In genomic region chr3:50172615-50173220, GRCh38 we compare ENCODE assay signal across 31 cellular contexts. TPM values are rescaled to one million over a fixed set of nuclear protein-coding genes. Genes with fewer than 3 reads are reported as not detected.
DNase-seq lines count a peak whose midpoint lies in the region; ATAC-seq and TF ChIP-seq lines count a peak whose summit lies in the region.
"Had no signal": no experiment of that assay in that cellular context is flagged by ENCODE, and none has a peak within 500 bp of the region (broad histone marks: within the 10 kb centered on the region; RNA-seq: fewer than 3 reads in every experiment).

No MANE protein-coding gene starts in this region.

- no TSS peak for BruUV-seq in MCF 10A (replicated peaks; lab: Mats Ljungman, UMichigan)

- H3K4me3 ChIP-seq in breast epithelium, result no peak overlapping the region
- H3K4me3 ChIP-seq in mucosa of rectum (ENCODE audit: low read length in 2 of 2), result no peak overlapping the region
- H3K4me3 ChIP-seq in vagina, result no peak overlapping the region
- H3K4me3 ChIP-seq: dorsolateral prefrontal cortex, thoracic aorta, uterus had no signal

- TF ChIP-seq CTCF in MCF 10A (IDR thresholded peaks at IDR 0.05; ENCODE audit: unreplicated experiment), result no peak
- no peak for TF ChIP-seq CTCF in breast epithelium (IDR thresholded peaks at IDR 0.05)
- TF ChIP-seq CTCF in vagina (IDR thresholded peaks at IDR 0.05), result no peak

- H3K9me3 ChIP-seq in breast epithelium (no peaks in the 10 kb centered on the region), mucosa of rectum (ENCODE audit: control insufficient read depth in 2 of 2, low read length in 2 of 2) (no peaks in the 10 kb centered on the region), vagina (no peaks in the 10 kb centered on the region)
- H3K9me3 ChIP-seq: thoracic aorta, uterus had no signal

- POLR2A ChIA-PET in MCF 10A (lab: Yijun Ruan, JAX), result interaction anchor here (0.9 to 1.1 kb wide), 3 partner anchors 9 to 50 kb away, joined by 3 read pairs; no protein-coding TSS in a partner anchor

- DNase-seq in MCF 10A (ENCODE audit: unreplicated experiment) (no peak), breast epithelium (ENCODE audit: low spot score in 2 of 2) (no peak), vagina (ENCODE audit: extremely low spot score in 2 of 2) (no peak), RPMI8226 (no peak)
- DNase-seq in natural killer cell treated with Interleukin-12 subunit alpha and Interleukin-12 subunit beta and Interleukin-15 and Interleukin-18, amount 100 ng/mL, for 72 hours (ENCODE audit: low spot score), result no peak
- DNase-seq: activated CD4-positive, alpha-beta T cell treated with anti-CD3 and anti-CD28 coated beads, Interleukin-2, amount 10 ng/mL, durations not matched to agents 24 days and 14 days; activated naive CD4-positive, alpha-beta T cell; activated T-cell treated with anti-CD3 and anti-CD28 coated beads, Interleukin-2, amount 50 U/mL, for 4 hours; AML-193; CD8-positive, alpha-beta T cell; cerebellar nuclear complex; dorsolateral prefrontal cortex; glutamatergic neuron; NCI-H1105; NCI-H1930; NCI-H2227 treated with DMSO at 0.1 percent for 48 hours; NCI-H748 treated with DMSO at 0.1 percent for 48 hours; posterior cingulate gyrus; stimulated activated naive CD8-positive, alpha-beta T cell treated with anti-CD3 and anti-CD28 coated beads, Interleukin-15, Interleukin-2, amounts not matched to agents 100 U/mL and 50 U/mL, for 24 hours; T1000; uterus; WERI-Rb-1 had no signal

- peaks cover 23% of the 10 kb centered on the region for H3K4me1 Mint-ChIP-seq in MCF 10A (ENCODE audit: insufficient read depth, unreplicated experiment)
- peaks cover 2 to 4% of the 10 kb centered on the region in 2 donors for H3K4me1 Mint-ChIP-seq in natural killer cell treated with Interleukin-12 subunit alpha and Interleukin-12 subunit beta and Interleukin-15 and Interleukin-18, amount 100 ng/mL, for 72 hours (ENCODE audit: low read depth in 2 of 2)

- peak overlapping the region; percentile 46 for H3K27ac Mint-ChIP-seq in MCF 10A (ENCODE audit: low read depth, unreplicated experiment)
- no peak overlapping the region for H3K27ac Mint-ChIP-seq in natural killer cell treated with Interleukin-12 subunit alpha and Interleukin-12 subunit beta and Interleukin-15 and Interleukin-18, amount 100 ng/mL, for 72 hours
- H3K27ac Mint-ChIP-seq: activated CD4-positive, alpha-beta T cell treated with anti-CD3 and anti-CD28 coated beads, Interleukin-2, amount 10 ng/mL, durations not matched to agents 24 days and 14 days; CD8-positive, alpha-beta T cell had no signal

- H3K4me1 ChIP-seq in breast epithelium (peaks cover 0 to 9% of the 10 kb centered on the region in 2 donors), mucosa of rectum (ENCODE audit: control insufficient read depth in 2 of 2, insufficient read depth in 2 of 2, low read length in 2 of 2) (peaks cover 24 to 37% of the 10 kb centered on the region in 2 donors), vagina (peaks cover 51% of the 10 kb centered on the region)

- CTCF ChIA-PET in MCF 10A (lab: Yijun Ruan, JAX), result interaction anchor here (0.6 to 2.2 kb wide), 8 partner anchors 16 to 74 kb away, joined by 3 to 11 read pairs (median 4); no protein-coding TSS in a partner anchor

- no peak overlapping the region for H3K4me3 Mint-ChIP-seq in MCF 10A (ENCODE audit: unreplicated experiment)
- no peak overlapping the region for H3K4me3 Mint-ChIP-seq in natural killer cell treated with Interleukin-12 subunit alpha and Interleukin-12 subunit beta and Interleukin-15 and Interleukin-18, amount 100 ng/mL, for 72 hours
- H3K4me3 Mint-ChIP-seq: activated CD4-positive, alpha-beta T cell treated with anti-CD3 and anti-CD28 coated beads, Interleukin-2, amount 10 ng/mL, durations not matched to agents 24 days and 14 days; activated T-cell treated with anti-CD3 and anti-CD28 coated beads, Interleukin-2, amount 50 U/mL, for 4 hours; CD8-positive, alpha-beta T cell; neural crest cell had no signal

- ATAC-seq in esophagus mucosa (peak; percentile 72), GM19351 (IDR thresholded peaks at IDR 0.05; ENCODE audit: unreplicated experiment) (no peak)
- ATAC-seq in natural killer cell treated with Interleukin-12 subunit alpha and Interleukin-12 subunit beta and Interleukin-15 and Interleukin-18, amount 100 ng/mL, for 72 hours, result no peak
- ATAC-seq: activated T-cell treated with anti-CD3 and anti-CD28 coated beads, Interleukin-2, amount 50 U/mL, for 4 hours; CD8-positive, alpha-beta T cell; sciatic nerve; stimulated activated naive CD8-positive, alpha-beta T cell treated with anti-CD3 and anti-CD28 coated beads, Interleukin-15, Interleukin-2, amounts not matched to agents 100 U/mL and 50 U/mL, for 24 hours had no signal

- peaks cover 27% of the 10 kb centered on the region for H3K36me3 Mint-ChIP-seq in MCF 10A (ENCODE audit: insufficient read depth, unreplicated experiment)
- H3K36me3 Mint-ChIP-seq in natural killer cell treated with Interleukin-12 subunit alpha and Interleukin-12 subunit beta and Interleukin-15 and Interleukin-18, amount 100 ng/mL, for 72 hours, result no peaks in the 10 kb centered on the region
- H3K36me3 Mint-ChIP-seq: CD8-positive, alpha-beta T cell had no signal

- H3K36me3 ChIP-seq in breast epithelium, result no peaks in the 10 kb centered on the region
- H3K36me3 ChIP-seq in mucosa of rectum (ENCODE audit: control insufficient read depth in 2 of 2, insufficient read depth in 2 of 2, low read length in 2 of 2), result peaks cover 0 to 10% of the 10 kb centered on the region in 2 donors
- H3K36me3 ChIP-seq in vagina, result peaks cover 0 to 24% of the 10 kb centered on the region in 2 donors
- H3K36me3 ChIP-seq: uterus had no signal

- TF ChIP-seq POLR2A in breast epithelium (IDR thresholded peaks at IDR 0.05), result no peak
- no peak for TF ChIP-seq POLR2A in vagina (IDR thresholded peaks at IDR 0.05)

- H3K9me3 Mint-ChIP-seq in MCF 10A (ENCODE audit: unreplicated experiment), result no peaks in the 10 kb centered on the region
- no peaks in the 10 kb centered on the region for H3K9me3 Mint-ChIP-seq in natural killer cell treated with Interleukin-12 subunit alpha and Interleukin-12 subunit beta and Interleukin-15 and Interleukin-18, amount 100 ng/mL, for 72 hours
- H3K9me3 Mint-ChIP-seq: activated CD4-positive, alpha-beta T cell treated with anti-CD3 and anti-CD28 coated beads, Interleukin-2, amount 10 ng/mL, durations not matched to agents 24 days and 14 days; activated T-cell treated with anti-CD3 and anti-CD28 coated beads, Interleukin-2, amount 50 U/mL, for 4 hours; CD8-positive, alpha-beta T cell; neural crest cell had no signal

- H3K27ac ChIP-seq in breast epithelium (peak overlapping the region in 1 of 2 donors; percentile 17), mucosa of rectum (ENCODE audit: low read depth in 2 of 2, low read length in 2 of 2) (peak overlapping the region; percentile 57 to 58), vagina (peak overlapping the region; percentile 86)
- H3K27ac ChIP-seq: thoracic aorta, WERI-Rb-1 had no signal

- intact Hi-C loops in MCF 10A (cut with micrococcal nuclease) (no loop called here), breast epithelium (cut with DNase I; ENCODE audit: low total_unique reads) (no loop called here), vagina (cut with DNase I) (no loop called here)

- H3K9ac ChIP-seq in mucosa of rectum (ENCODE audit: low read depth in 1 of 2, low read length in 2 of 2), result peak overlapping the region in 1 of 2 donors; percentile 5

- H3K27me3 Mint-ChIP-seq in MCF 10A (ENCODE audit: insufficient read depth, unreplicated experiment), result no peaks in the 10 kb centered on the region
- H3K27me3 Mint-ChIP-seq in natural killer cell treated with Interleukin-12 subunit alpha and Interleukin-12 subunit beta and Interleukin-15 and Interleukin-18, amount 100 ng/mL, for 72 hours, result no peaks in the 10 kb centered on the region
- H3K27me3 Mint-ChIP-seq: activated CD4-positive, alpha-beta T cell treated with anti-CD3 and anti-CD28 coated beads, Interleukin-2, amount 10 ng/mL, durations not matched to agents 24 days and 14 days had no signal

- H3K27me3 ChIP-seq in breast epithelium (no peaks in the 10 kb centered on the region), mucosa of rectum (ENCODE audit: control insufficient read depth in 2 of 2, insufficient read depth in 2 of 2, low read length in 2 of 2) (no peaks in the 10 kb centered on the region), vagina (no peaks in the 10 kb centered on the region)
- H3K27me3 ChIP-seq: dorsolateral prefrontal cortex, uterus had no signal

RNA-seq across cellular contexts. Expression of gene SEMA3F, which starts 17.6 kb away (rescaled TPM):
- total RNA-seq in MCF 10A (2022) (34.6 and 51.5 TPM in 2 replicates), breast epithelium (10 to 100 TPM in 2 of 3 donors, 1 to 10 TPM in 1; 7.7 to 49.8 (median 26.9) TPM), esophagus mucosa (72.7 TPM), vagina (78.1 TPM)
- total RNA-seq in natural killer cell treated with Interleukin-12 subunit alpha and Interleukin-12 subunit beta and Interleukin-15 and Interleukin-18, amount 100 ng/mL, for 72 hours, result under 1 TPM; 0.12 to 0.81 TPM

RNA-seq across cellular contexts. Expression of gene GNAT1, which starts 18.7 kb away (rescaled TPM):
- total RNA-seq in MCF 10A (2022), result 0.49 TPM in 1 of 2 replicates, not detected in the other
- total RNA-seq in breast epithelium, result not detected
- total RNA-seq in esophagus mucosa, result 0.08 TPM
- not detected for total RNA-seq in vagina
- not detected for total RNA-seq in natural killer cell treated with Interleukin-12 subunit alpha and Interleukin-12 subunit beta and Interleukin-15 and Interleukin-18, amount 100 ng/mL, for 72 hours
- total RNA-seq: A172; activated CD4-positive, alpha-beta T cell treated with anti-CD3 and anti-CD28 coated beads, Interleukin-2, amount 10 ng/mL, durations not matched to agents 24 days and 14 days; activated T-cell treated with anti-CD3 and anti-CD28 coated beads, Interleukin-2, amount 50 U/mL, for 4 hours; lung microvascular endothelial cell; mucosa of gallbladder; neural crest cell; sciatic nerve; uterus had no signal

RNA-seq across cellular contexts. Expression of gene SLC38A3, which starts 32.4 kb away (rescaled TPM):
- total RNA-seq in MCF 10A (2022), result not detected in 2 replicates
- total RNA-seq in breast epithelium, result 1 to 10 TPM in 1 of 3 donors, under 1 TPM in 1, not detected in 1; 0.98 to 2.5 TPM
- total RNA-seq in esophagus mucosa, result 0.60 TPM
- total RNA-seq in vagina, result 2.0 TPM
- not detected for total RNA-seq in natural killer cell treated with Interleukin-12 subunit alpha and Interleukin-12 subunit beta and Interleukin-15 and Interleukin-18, amount 100 ng/mL, for 72 hours
- total RNA-seq: A172; activated CD4-positive, alpha-beta T cell treated with anti-CD3 and anti-CD28 coated beads, Interleukin-2, amount 10 ng/mL, durations not matched to agents 24 days and 14 days; lung microvascular endothelial cell had no signal

Comparison
In these comparisons a context has a peak if more than half of its experiments do, and no peak if none do; other contexts are left out.
1. RNA of gene SEMA3F, which starts 17.6 kb away (total RNA-seq): 78.1 TPM in vagina (single experiment), 72.7 TPM in esophagus mucosa (single experiment), 34.6 to 51.5 TPM in MCF 10A and 7.7 to 49.8 TPM in breast epithelium; 0.12 to 0.81 TPM in natural killer cell treated with Interleukin-12 subunit alpha and Interleukin-12 subunit beta and Interleukin-15 and Interleukin-18, amount 100 ng/mL, for 72 hours; every median in the first group is over 4 times any median in the second.